22 cellular contexts compared by ENCODE assay signal in the genomic region with DNA sequence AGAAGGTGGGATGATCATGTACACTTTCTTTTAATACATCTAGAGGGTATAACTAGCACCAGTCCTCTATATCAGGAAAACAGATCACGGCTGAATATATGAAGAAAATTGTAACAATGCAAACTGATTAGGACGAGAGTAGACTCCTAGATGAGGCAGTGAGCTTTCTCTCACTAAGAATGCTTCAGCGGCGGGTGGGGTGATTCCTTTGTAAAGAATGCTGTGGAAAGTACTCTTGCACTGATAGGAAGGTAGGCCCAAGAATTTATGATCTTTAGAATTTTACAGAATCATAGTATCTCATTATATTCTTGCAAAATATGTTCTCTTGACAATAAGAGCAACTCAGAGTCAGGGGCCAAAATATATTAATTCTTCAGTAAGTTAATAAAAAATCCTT.
"Had no signal": no experiment of that assay in that cellular context is flagged by ENCODE, and none has a peak within 500 bp of the region (broad histone marks: within the 10 kb centered on the region; RNA-seq: fewer than 3 reads in every experiment).

No MANE protein-coding gene starts in this region.

- H3K4me2 ChIP-seq: hepatocyte had no signal

- H3K4me3 ChIP-seq: coronary artery, dorsolateral prefrontal cortex, esophagus muscularis mucosa, gastroesophageal sphincter, heart left ventricle, hepatocyte, left ventricle myocardium inferior, lower lobe of right lung, mucosa of descending colon had no signal

- H3K27me3 ChIP-seq: dorsolateral prefrontal cortex, esophagus muscularis mucosa, foreskin keratinocyte, gastroesophageal sphincter, heart left ventricle, hepatocyte had no signal

- H3K27ac ChIP-seq: coronary artery, dorsolateral prefrontal cortex, esophagus muscularis mucosa, foreskin keratinocyte, gastroesophageal sphincter, heart left ventricle, hepatocyte, left ventricle myocardium inferior, lower lobe of right lung had no signal

- H3K79me2 ChIP-seq: hepatocyte had no signal

- H3K9me3 ChIP-seq: esophagus muscularis mucosa, gastroesophageal sphincter, heart left ventricle, left ventricle myocardium inferior, lower lobe of right lung, mucosa of descending colon had no signal

- H3K36me3 ChIP-seq: esophagus muscularis mucosa, gastroesophageal sphincter, heart left ventricle, left ventricle myocardium inferior, lower lobe of right lung had no signal

- ATAC-seq: foreskin keratinocyte, gastroesophageal sphincter, heart left ventricle, left colon, left lobe of liver, lower lobe of right lung, mucosa of descending colon had no signal

- DNase-seq: dermis blood vessel endothelial cell; dorsolateral prefrontal cortex; effector CD4-positive, alpha-beta T cell; effector memory CD4-positive, alpha-beta T cell; foreskin keratinocyte; heart left ventricle; hypothalamus; immature natural killer cell; islet precursor cell; kidney; kidney glomerular epithelial cell; left colon; left ventricle myocardium inferior; lower lobe of right lung; mesenchymal stem cell; mucosa of descending colon; naive B cell had no signal

- H2AFZ ChIP-seq: hepatocyte had no signal

- H3K4me1 ChIP-seq: foreskin keratinocyte, gastroesophageal sphincter, lower lobe of right lung had no signal
